8 cellular contexts compared by ENCODE assay signal in the genomic region with DNA sequence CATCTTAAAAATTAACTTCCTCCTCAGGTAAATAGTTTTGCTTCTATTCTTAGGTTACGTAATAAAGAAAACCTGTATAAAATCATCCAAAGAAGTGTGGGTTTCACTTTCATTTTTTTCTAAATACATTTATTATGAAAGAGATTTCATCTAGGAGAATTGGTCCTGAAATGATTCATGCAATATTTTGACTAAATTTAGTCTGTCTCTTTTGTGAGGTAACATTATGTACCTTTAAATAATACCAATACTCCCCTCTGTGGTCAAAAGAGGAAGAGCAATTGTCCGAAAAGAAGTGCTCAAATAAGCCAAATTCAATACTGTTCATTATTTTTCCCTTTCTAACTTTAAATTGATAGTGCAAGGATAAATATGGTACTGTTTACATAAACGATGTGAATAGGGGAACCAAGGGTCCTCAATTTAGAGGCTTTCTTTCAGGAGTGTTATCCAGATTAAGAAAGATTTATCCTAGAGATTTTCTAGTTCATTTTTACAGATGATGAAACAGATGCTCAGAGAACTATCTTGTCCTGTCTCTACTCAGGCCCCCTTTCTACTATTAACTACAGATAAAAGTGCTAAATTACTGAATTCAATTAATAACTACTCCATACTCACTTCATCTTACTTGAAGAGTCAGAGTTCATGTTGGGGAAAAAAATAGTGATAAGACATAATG. TPM values are rescaled to one million over a fixed set of nuclear protein-coding genes. Genes with fewer than 3 reads are reported as not detected.
DNase-seq lines count a peak whose midpoint lies in the region; ATAC-seq, FAIRE-seq and TF ChIP-seq lines count a peak whose summit lies in the region.

No MANE protein-coding gene starts in this region.

- peaks cover 0 to 9% (median 3%) of the 10 kb centered on the region in 4 donors for H3K4me1 ChIP-seq in esophagus muscularis mucosa

- no peak for TF ChIP-seq POLR2A in esophagus muscularis mucosa (IDR thresholded peaks at IDR 0.05; ENCODE audit: low read depth)

- peaks cover 0 to 10% (median 4%) of the 10 kb centered on the region in 4 donors for H3K36me3 ChIP-seq in esophagus muscularis mucosa

- peak; percentile 50 for FAIRE-seq in RCC 7860 (lab: Jason Lieb, UNC)

- no peaks in the 10 kb centered on the region for H3K27me3 ChIP-seq in esophagus muscularis mucosa

- WGBS in esophagus muscularis mucosa: 27% methylated on average over 3 of the region's 3 CpGs

- no peaks in the 10 kb centered on the region for H3K9me3 ChIP-seq in esophagus muscularis mucosa

- H3K4me3 ChIP-seq in esophagus muscularis mucosa: no peak overlapping the region

- DNase-seq in AG08395 (ENCODE audit: low spot score): peak; percentile 22
- DNase-seq in RCC 7860 (ENCODE audit: low spot score): no peak
- no peak for DNase-seq in esophagus muscularis mucosa (ENCODE audit: extremely low spot score)
- no peak for DNase-seq in omental fat pad (ENCODE audit: low spot score)
- DNase-seq in activated naive CD4-positive, alpha-beta T cell treated with anti-CD3 and anti-CD28 coated beads, Interleukin-2, amount 50 U/mL, for 16 hours: no peak

- no peak overlapping the region for H3K27ac ChIP-seq in esophagus muscularis mucosa (replicated peaks in 1 of 4)

- intact Hi-C loops in esophagus muscularis mucosa (cut with DNase I): loop anchor here (2.0 to 10.0 kb wide), 4 partner anchors 134 to 532 kb away; partner anchors contain the start of gene RCAN2

- TF ChIP-seq EP300 in esophagus muscularis mucosa (IDR thresholded peaks at IDR 0.05): no peak

- ATAC-seq in HG03175 (IDR thresholded peaks at IDR 0.05; ENCODE audit: unreplicated experiment) (peak; percentile 87), omental fat pad (ENCODE audit: low FRiP score) (peak; percentile 83), HG03280 (IDR thresholded peaks at IDR 0.05; ENCODE audit: unreplicated experiment) (no peak)

- TF ChIP-seq CTCF in GM12873 (IDR thresholded peaks at IDR 0.05; ENCODE audit: insufficient read depth, low read depth, low read length, missing control alignments) (peak; percentile 48), esophagus muscularis mucosa (IDR thresholded peaks at IDR 0.05) (peak; percentile 60 to 73 (median 64)), omental fat pad (IDR thresholded peaks at IDR 0.05) (no peak)

RNA-seq across cellular contexts. Expression of gene CYP39A1, which starts 26.2 kb away (rescaled TPM):
- total RNA-seq in esophagus muscularis mucosa (10 to 100 TPM in 1 of 4 donors, 1 to 10 TPM in 3; 7.0 to 10.4 (median 7.8) TPM), omental fat pad (10 to 100 TPM in 1 of 4 donors, 1 to 10 TPM in 3; 2.8 to 13.1 (median 5.4) TPM)

RNA-seq across cellular contexts. Expression of gene SLC25A27, which starts 26.4 kb away (rescaled TPM):
- total RNA-seq in esophagus muscularis mucosa: 10 to 100 TPM; 13.3 to 26.2 (median 21.3) TPM
- 10 to 100 TPM; 10.1 to 39.6 (median 27.9) TPM for total RNA-seq in omental fat pad

Comparison
In these comparisons a context has a peak if more than half of its experiments do, and no peak if none do; other contexts are left out.
1. CTCF ChIP-seq: peak in GM12873 (single experiment) and esophagus muscularis mucosa (3 of 3); none in omental fat pad (0 of 3).